Comparison of ENCODE assay signal across 10 cellular contexts in the genomic region with DNA sequence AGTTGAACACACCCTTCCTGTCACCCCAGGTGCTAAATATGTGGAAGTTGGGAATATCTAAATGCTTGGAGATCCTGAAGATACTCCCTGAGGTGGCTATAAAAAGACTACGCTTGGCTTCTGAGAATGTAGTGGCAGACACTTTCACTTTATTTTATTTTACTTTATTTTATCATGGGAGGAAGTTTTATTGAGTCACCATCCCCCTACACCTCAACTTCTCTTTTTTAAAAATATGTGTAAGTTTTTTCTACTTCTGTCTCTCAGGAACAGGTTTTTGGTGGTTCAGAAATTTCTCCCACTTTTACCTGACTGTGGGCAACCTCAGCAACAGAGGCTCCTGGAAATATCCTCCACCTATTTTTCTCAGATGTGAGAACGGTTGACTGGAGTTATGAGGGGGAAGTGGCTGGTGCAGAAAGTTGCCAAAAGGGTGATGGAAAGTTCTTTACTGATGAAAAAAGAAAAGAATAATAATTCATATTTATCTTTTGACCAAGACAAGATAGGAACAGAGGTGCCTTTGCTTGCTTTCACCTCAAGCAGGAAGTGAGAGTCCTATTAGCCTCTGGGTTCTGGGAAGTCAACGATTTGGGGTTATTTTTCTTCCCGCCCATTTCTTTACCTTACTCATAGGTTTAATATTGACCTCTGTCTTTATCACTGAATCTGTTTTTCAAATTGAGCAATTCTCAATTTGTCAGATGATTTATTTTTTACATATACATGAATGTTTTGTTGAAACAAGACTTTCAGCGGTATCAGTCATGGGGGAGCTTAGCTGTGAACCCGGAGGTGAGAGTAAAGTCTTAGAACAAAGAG.
DNase-seq lines count a peak whose midpoint lies in the region; ATAC-seq and TF ChIP-seq lines count a peak whose summit lies in the region.
"Had no signal": no experiment of that assay in that cellular context is flagged by ENCODE, and none has a peak within 500 bp of the region (broad histone marks: within the 10 kb centered on the region; RNA-seq: fewer than 3 reads in every experiment).

No MANE protein-coding gene starts in this region.

- DNase-seq in CD4-positive, CD25-positive, alpha-beta regulatory T cell = peak in 1 of 3 donors; percentile 73
- no peak for DNase-seq in RWPE2 (ENCODE audit: low spot score)
- no peak for DNase-seq in trophoblast cell
- no peak for DNase-seq in UCSD-AML1 (lab: John Stamatoyannopoulos, UW; ENCODE audit: unreplicated experiment)
- DNase-seq in MCF 10A (ENCODE audit: unreplicated experiment) = no peak
- no peak for DNase-seq in foreskin melanocyte
- DNase-seq: NCI-H1417 had no signal

- no peak overlapping the region for H3K4me2 ChIP-seq in trophoblast cell (ENCODE audit: low read length)

- WGBS in trophoblast cell (ENCODE audit: extremely low coverage, insufficient coverage, insufficient read length) = no CpG with 5 or more reads among the region's 6 CpGs

- no peak overlapping the region for H3K4ac ChIP-seq in trophoblast cell (ENCODE audit: low read depth, low read length)

- no peak overlapping the region for H4K91ac ChIP-seq in trophoblast cell (ENCODE audit: low read depth, low read length)

- H3K14ac ChIP-seq in trophoblast cell (ENCODE audit: low read length) = no peak overlapping the region

- peaks cover 13 to 26% (median 21%) of the 10 kb centered on the region in 4 donors for H3K4me1 Mint-ChIP-seq in CD4-positive, CD25-positive, alpha-beta regulatory T cell
- peaks cover 22% of the 10 kb centered on the region for H3K4me1 Mint-ChIP-seq in MCF 10A (ENCODE audit: insufficient read depth, unreplicated experiment)

- no peaks in the 10 kb centered on the region for H3K79me2 ChIP-seq in trophoblast cell (ENCODE audit: control insufficient read depth, insufficient read depth, low read length, poor library complexity)

- no peak overlapping the region for H3K27ac ChIP-seq in CD4-positive, CD25-positive, alpha-beta regulatory T cell (ENCODE audit: insufficient read depth, low read length, poor library complexity, severe bottlenecking)
- H3K27ac ChIP-seq in RWPE2 (ENCODE audit: poor library complexity, severe bottlenecking) (peak overlapping the region; percentile 68), trophoblast cell (ENCODE audit: low read depth, low read length) (no peak overlapping the region)

- no peak overlapping the region for H2AK5ac ChIP-seq in trophoblast cell (ENCODE audit: low read length)

- no peaks in the 10 kb centered on the region for H3K9me3 Mint-ChIP-seq in CD4-positive, CD25-positive, alpha-beta regulatory T cell
- peaks cover 7% of the 10 kb centered on the region for H3K9me3 Mint-ChIP-seq in MCF 10A (ENCODE audit: unreplicated experiment)

- no peak for TF ChIP-seq CTCF in RWPE2 (IDR thresholded peaks at IDR 0.05; ENCODE audit: poor library complexity, severe bottlenecking)
- no peak for TF ChIP-seq CTCF in MCF 10A (IDR thresholded peaks at IDR 0.05; ENCODE audit: unreplicated experiment)

- H3K9ac ChIP-seq in trophoblast cell (ENCODE audit: low read length) = no peak overlapping the region

- peak; percentile 28 to 41 for ATAC-seq in CD4-positive, CD25-positive, alpha-beta regulatory T cell (ENCODE audit: low read depth in 2 of 2)
- peak; percentile 54 for ATAC-seq in GM19023 (IDR thresholded peaks at IDR 0.05; ENCODE audit: unreplicated experiment)
- peak; percentile 67 for ATAC-seq in HG02981 (IDR thresholded peaks at IDR 0.05; ENCODE audit: unreplicated experiment)
- ATAC-seq in RWPE2 (ENCODE audit: low read depth) = 0 out of 3 replicates have a peak, but pooled peaks have one; percentile 30

- peak overlapping the region; percentile 0 to 46 (median 42) for H3K27ac Mint-ChIP-seq in CD4-positive, CD25-positive, alpha-beta regulatory T cell
- H3K27ac Mint-ChIP-seq in MCF 10A (ENCODE audit: low read depth, unreplicated experiment) = no peak overlapping the region

- H4K8ac ChIP-seq in trophoblast cell (ENCODE audit: low read depth, low read length) = no peak overlapping the region

- H3K18ac ChIP-seq in trophoblast cell (ENCODE audit: low read length) = no peak overlapping the region

- H3K27me3 Mint-ChIP-seq in CD4-positive, CD25-positive, alpha-beta regulatory T cell = peaks cover 14% of the 10 kb centered on the region
- H3K27me3 Mint-ChIP-seq in MCF 10A (ENCODE audit: insufficient read depth, unreplicated experiment) = no peaks in the 10 kb centered on the region

- H4K12ac ChIP-seq in trophoblast cell (ENCODE audit: low read depth, low read length) = no peak overlapping the region

- CTCF ChIA-PET in MCF 10A (lab: Yijun Ruan, JAX) = interaction anchor here (0.6 to 0.9 kb wide), 5 partner anchors 10 to 443 kb away, joined by 3 to 7 read pairs (median 3); no protein-coding TSS in a partner anchor

- H2AFZ ChIP-seq in trophoblast cell (ENCODE audit: insufficient read depth, low read length, poor library complexity) = no peak overlapping the region

- H3K79me1 ChIP-seq in trophoblast cell (ENCODE audit: low read length) = no peaks in the 10 kb centered on the region

- H2BK5ac ChIP-seq in trophoblast cell (ENCODE audit: low read depth, low read length, poor library complexity) = no peak overlapping the region

- H3K4me3 ChIP-seq in CD4-positive, CD25-positive, alpha-beta regulatory T cell (ENCODE audit: low read depth, low read length) = peak overlapping the region; percentile 88
- no peak overlapping the region for H3K4me3 ChIP-seq in RWPE2 (ENCODE audit: severe bottlenecking)
- H3K4me3 ChIP-seq in trophoblast cell (ENCODE audit: low read depth, low read length) = no peak overlapping the region

- no peaks in the 10 kb centered on the region for H3K36me3 ChIP-seq in CD4-positive, CD25-positive, alpha-beta regulatory T cell (ENCODE audit: control insufficient read depth, insufficient read depth, low read length)
- H3K36me3 ChIP-seq in RWPE2 (ENCODE audit: low read depth) = no peaks in the 10 kb centered on the region
- H3K36me3 ChIP-seq in trophoblast cell (ENCODE audit: control insufficient read depth in 1 of 2, insufficient read depth in 2 of 2, low read length in 2 of 2) = no peaks in the 10 kb centered on the region

- H2BK120ac ChIP-seq in trophoblast cell (ENCODE audit: insufficient read depth, low read length, poor library complexity) = no peak overlapping the region

- H3K4me1 ChIP-seq in CD4-positive, CD25-positive, alpha-beta regulatory T cell (ENCODE audit: control insufficient read depth, insufficient read depth, low read length, poor library complexity, severe bottlenecking) = peaks cover 10% of the 10 kb centered on the region
- H3K4me1 ChIP-seq in RWPE2 (ENCODE audit: insufficient read depth, poor library complexity, severe bottlenecking) (peaks cover 37% of the 10 kb centered on the region), trophoblast cell (ENCODE audit: control insufficient read depth in 1 of 2, insufficient read depth in 2 of 2, low read length in 2 of 2) (no peaks in the 10 kb centered on the region)

- H3K36me3 Mint-ChIP-seq in CD4-positive, CD25-positive, alpha-beta regulatory T cell = no peaks in the 10 kb centered on the region
- no peaks in the 10 kb centered on the region for H3K36me3 Mint-ChIP-seq in MCF 10A (ENCODE audit: insufficient read depth, unreplicated experiment)

- no TSS peak for BruUV-seq in MCF 10A (replicated peaks; lab: Mats Ljungman, UMichigan)

- H3K4me3 Mint-ChIP-seq in CD4-positive, CD25-positive, alpha-beta regulatory T cell = peak overlapping the region; percentile 11 to 86 (median 74)
- no peak overlapping the region for H3K4me3 Mint-ChIP-seq in MCF 10A (ENCODE audit: unreplicated experiment)
- H3K4me3 Mint-ChIP-seq: neural crest cell had no signal

- no peaks in the 10 kb centered on the region for H3K9me3 ChIP-seq in CD4-positive, CD25-positive, alpha-beta regulatory T cell (ENCODE audit: control insufficient read depth in 2 of 2, low read length in 2 of 2)
- no peaks in the 10 kb centered on the region for H3K9me3 ChIP-seq in RWPE2 (ENCODE audit: severe bottlenecking)
- H3K9me3 ChIP-seq in trophoblast cell (ENCODE audit: insufficient read depth, low read depth, low read length) = no peaks in the 10 kb centered on the region

- intact Hi-C loops in MCF 10A (cut with micrococcal nuclease) = loop anchor here (10.0 kb wide), 1 partner anchor 93 kb away; no protein-coding TSS in a partner anchor

- no peaks in the 10 kb centered on the region for H3K27me3 ChIP-seq in CD4-positive, CD25-positive, alpha-beta regulatory T cell (ENCODE audit: control insufficient read depth, insufficient read depth, low read length)
- H3K27me3 ChIP-seq in RWPE2 (ENCODE audit: insufficient read depth, poor library complexity, severe bottlenecking) (no peaks in the 10 kb centered on the region), trophoblast cell (ENCODE audit: insufficient read depth, low read length) (no peaks in the 10 kb centered on the region)

- H3K23ac ChIP-seq in trophoblast cell (ENCODE audit: low read length) = no peak overlapping the region

- no peak overlapping the region for H2BK12ac ChIP-seq in trophoblast cell (ENCODE audit: low read length)

- POLR2A ChIA-PET in MCF 10A (lab: Yijun Ruan, JAX) = interaction anchor here (0.8 to 0.9 kb wide), 2 partner anchors 10 to 20 kb away, joined by 3 to 4 read pairs; no protein-coding TSS in a partner anchor
